8 cellular contexts compared by ENCODE assay signal in genomic region chr7:29194206-29194593, GRCh38. TPM values are rescaled to one million over a fixed set of nuclear protein-coding genes. Genes with fewer than 3 reads are reported as not detected.
A peak's percentile ranks its signal among the peaks of the same experiment; 100 is the strongest.
DNase-seq lines count a peak whose midpoint lies in the region; ATAC-seq and TF ChIP-seq lines count a peak whose summit lies in the region.

No MANE protein-coding gene starts in this region.

- intact Hi-C loops in Calu3 (cut with micrococcal nuclease; ENCODE audit: unreplicated experiment), result no loop called here

- H3K9me3 Mint-ChIP-seq in Calu3 (ENCODE audit: low read depth, unreplicated experiment) (no peaks in the 10 kb centered on the region), memory B cell (no peaks in the 10 kb centered on the region), type B pancreatic cell (no peaks in the 10 kb centered on the region)

- BruUV-seq in Calu3 (replicated peaks; lab: Mats Ljungman, UMichigan), result no TSS peak

- H3K4me3 ChIP-seq in MG63, result peak overlapping the region; percentile 67
- H3K4me3 ChIP-seq in choroid plexus epithelial cell (ENCODE audit: low read depth, low read length), result peak overlapping the region; percentile 58

- H3K4me1 Mint-ChIP-seq in Calu3 (ENCODE audit: low read depth, unreplicated experiment) (peaks cover 29% of the 10 kb centered on the region), memory B cell (peaks cover 8% of the 10 kb centered on the region), type B pancreatic cell (ENCODE audit: unreplicated experiment) (peaks cover 34% of the 10 kb centered on the region)

- H3K4me3 Mint-ChIP-seq in Calu3 (ENCODE audit: low read depth, unreplicated experiment) (peak overlapping the region; percentile 66), memory B cell (peak overlapping the region; percentile 83), type B pancreatic cell (peak overlapping the region; percentile 97)

- H3K36me3 Mint-ChIP-seq in Calu3 (ENCODE audit: insufficient read depth, unreplicated experiment), result peaks cover 22% of the 10 kb centered on the region
- H3K36me3 Mint-ChIP-seq in memory B cell, result no peaks in the 10 kb centered on the region
- H3K36me3 Mint-ChIP-seq in type B pancreatic cell, result no peaks in the 10 kb centered on the region

- H3K27ac Mint-ChIP-seq in Calu3 (ENCODE audit: unreplicated experiment) (peak overlapping the region; percentile 16), memory B cell (no peak overlapping the region), type B pancreatic cell (peak overlapping the region; percentile 86)

- H3K27me3 ChIP-seq in MG63, result peaks cover 4% of the 10 kb centered on the region; the same call in 1 of the 2 replicates

- CTCF ChIA-PET in Calu3 (lab: Charles Lee), result interaction anchor here (0.6 to 1.1 kb wide), 6 partner anchors 118 to 238 kb away, joined by 3 to 7 read pairs (median 5); no protein-coding TSS in a partner anchor

- H3K36me3 ChIP-seq in MG63, result no peaks in the 10 kb centered on the region

- TF ChIP-seq CTCF in Calu3 (IDR thresholded peaks at IDR 0.05; ENCODE audit: unreplicated experiment), result no peak
- no peak for TF ChIP-seq CTCF in choroid plexus epithelial cell (conservative IDR thresholded peaks at IDR 0.05; ENCODE audit: low read depth, low read length)
- no peak for TF ChIP-seq CTCF in type B pancreatic cell (conservative IDR thresholded peaks at IDR 0.05)

- DNase-seq in Calu3 (no peak), MG63 (peak; percentile 48), choroid plexus epithelial cell (ENCODE audit: low read depth) (no peak), memory B cell (ENCODE audit: low spot score in 2 of 2) (no peak), type B pancreatic cell (ENCODE audit: extremely low spot score, unreplicated experiment) (peak; percentile 69), H4 (ENCODE audit: low spot score) (no peak), cortex of kidney (lab: John Stamatoyannopoulos, UW) (no peak), NOMO-1 treated with dmso at 0.1 percent for 144 hours (lab: John Stamatoyannopoulos, UW; ENCODE audit: unreplicated experiment) (no peak)

- H3K9me3 ChIP-seq in MG63, result no peaks in the 10 kb centered on the region

- ATAC-seq in memory B cell (ENCODE audit: low read depth), result no peak

- H3K27me3 Mint-ChIP-seq in Calu3 (ENCODE audit: unreplicated experiment) (peaks cover 14% of the 10 kb centered on the region), memory B cell (peaks cover 14% of the 10 kb centered on the region), type B pancreatic cell (peaks cover 49% of the 10 kb centered on the region)

RNA-seq across cellular contexts. Expression of gene CHN2, which starts 0.4 kb away (rescaled TPM):
- total RNA-seq in Calu3 (2022) (9.7 and 12.4 TPM in 2 replicates), type B pancreatic cell (ENCODE audit: low replicate concordance) (19.7 and 34.0 TPM in 2 replicates)
- total RNA-seq in MG63 (2014; rRNA removed; shearing (Covaris generic); ENCODE audit: low replicate concordance), result 3.7 and 20.1 TPM in 2 replicates
- 4.7 and 17.2 TPM in 2 replicates for total RNA-seq in H4 (2014; rRNA removed; shearing (Covaris generic))

RNA-seq across cellular contexts. Expression of gene CPVL, which starts 47.9 kb away (rescaled TPM):
- 43.5 and 62.7 TPM in 2 replicates for total RNA-seq in Calu3 (2022)
- 7.0 and 8.9 TPM in 2 replicates for total RNA-seq in MG63 (2014; rRNA removed; shearing (Covaris generic); ENCODE audit: low replicate concordance)
- total RNA-seq in type B pancreatic cell (ENCODE audit: low replicate concordance), result 30.2 and 44.2 TPM in 2 replicates
- total RNA-seq in H4 (2014; rRNA removed; shearing (Covaris generic)), result 106 and 113 TPM in 2 replicates

Comparison
In these comparisons a context has a peak if more than half of its experiments do, and no peak if none do; other contexts are left out.
1. DNase-seq: peak in MG63 (single experiment) and type B pancreatic cell (single experiment); none in Calu3 (single experiment), choroid plexus epithelial cell (single experiment), memory B cell (0 of 2), H4 (single experiment), cortex of kidney (single experiment) and NOMO-1 treated with dmso at 0.1 percent for 144 hours (single experiment).
2. Peak in every context shown above with its lines, with median percentiles within 50 percentile points of each other: H3K4me3 Mint-ChIP-seq.